In the genomic region with DNA sequence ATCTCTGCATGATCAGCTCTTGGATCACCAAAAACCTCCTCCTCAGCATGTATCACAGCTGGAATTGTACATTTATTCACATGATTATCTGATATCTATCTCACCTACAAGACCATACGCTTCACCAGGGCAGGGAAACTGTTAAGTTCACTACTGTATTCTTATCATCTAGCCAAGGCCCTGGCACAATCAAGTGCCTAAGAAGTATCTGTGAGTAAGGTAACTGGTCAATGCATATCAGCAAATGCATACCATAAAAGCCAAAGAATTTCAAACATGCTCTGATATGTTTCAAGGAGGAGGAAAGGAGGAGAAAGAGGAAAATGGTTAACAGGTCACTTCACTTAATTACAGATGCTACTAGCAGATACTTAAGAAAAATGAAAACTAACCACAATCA, we compare ENCODE assay signal across 17 cellular contexts.
"Had no signal": no experiment of that assay in that cellular context is flagged by ENCODE, and none has a peak within 500 bp of the region (broad histone marks: within the 10 kb centered on the region; RNA-seq: fewer than 3 reads in every experiment).

No MANE protein-coding gene starts in this region.

- H3K9me3 ChIP-seq: ascending aorta, gastrocnemius medialis, heart left ventricle, prostate gland, right atrium auricular region, thoracic aorta had no signal

- DNase-seq: activated CD4-positive, alpha-beta T cell treated with anti-CD3 and anti-CD28 coated beads, Interleukin-2, amount 50 U/mL, for 1 hour; activated CD8-positive, alpha-beta memory T cell treated with anti-CD3 and anti-CD28 coated beads, Interleukin-2, amount 50 U/mL, for 4 hours; activated naive CD4-positive, alpha-beta T cell treated with anti-CD3 and anti-CD28 coated beads for 36 hours; activated T-cell treated with anti-CD3 and anti-CD28 coated beads, Interleukin-2, amount 50 U/mL, for 4 hours; gastrocnemius medialis; heart left ventricle; naive thymus-derived CD4-positive, alpha-beta T cell; stimulated activated CD4-positive, alpha-beta T cell treated with anti-CD3 and anti-CD28 coated beads, Interleukin-4, amount 100 ng/mL, for 1 hour; T-helper 1 cell; T1000 had no signal

- H2AFZ ChIP-seq: neural progenitor cell had no signal

- H3K27ac ChIP-seq: ascending aorta, epithelial cell of prostate, gastrocnemius medialis, heart left ventricle, neural progenitor cell, prostate gland, right atrium auricular region, skin epidermis, thoracic aorta had no signal

- H3K9ac ChIP-seq: neural progenitor cell had no signal

- H3K4me1 ChIP-seq: ascending aorta, gastrocnemius medialis, neural progenitor cell, prostate gland, right atrium auricular region had no signal

- H3K27me3 ChIP-seq: ascending aorta, gastrocnemius medialis, heart left ventricle, neural progenitor cell, right atrium auricular region had no signal

- H3K4me3 ChIP-seq: ascending aorta, gastrocnemius medialis, heart left ventricle, neural progenitor cell, prostate gland, right atrium auricular region, skin epidermis, thoracic aorta had no signal

- H3K36me3 ChIP-seq: ascending aorta, gastrocnemius medialis, neural progenitor cell, prostate gland, thoracic aorta had no signal

- H3K4me2 ChIP-seq: neural progenitor cell had no signal

- ATAC-seq: activated T-cell treated with anti-CD3 and anti-CD28 coated beads, Interleukin-2, amount 50 U/mL, for 4 hours; gastrocnemius medialis; heart left ventricle; naive thymus-derived CD4-positive, alpha-beta T cell had no signal
